ENCODE assay signal across 1 cellular context in the genomic region with DNA sequence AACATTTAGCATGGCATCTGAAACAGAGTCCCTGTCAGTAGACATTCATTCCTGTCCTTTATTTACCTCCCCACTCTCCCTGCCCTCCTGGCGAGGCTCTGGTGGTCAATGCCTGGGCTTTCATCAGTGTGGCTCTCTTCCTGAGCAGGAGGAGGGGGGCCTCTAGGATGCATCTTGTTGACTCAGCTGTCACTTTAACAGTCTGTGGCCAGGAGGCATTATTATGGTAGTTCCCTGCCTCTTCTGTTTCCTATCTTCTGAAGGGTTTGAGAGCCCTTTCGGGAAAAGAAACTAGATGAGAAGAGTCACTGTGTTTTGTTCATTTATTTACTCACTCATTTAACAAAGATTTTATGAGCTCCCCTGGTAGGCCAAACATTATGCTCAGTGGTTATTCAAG.
TF ChIP-seq lines count a peak whose summit lies in the region.

No MANE protein-coding gene starts in this region.

TF ChIP-seq in WTC11, 78 proteins besides CTCF, POLR2A, EP300 and RAD21 (continued from another document):
- TF ChIP-seq USF2 (CRISPR knock-in tag; IDR thresholded peaks at IDR 0.05) (no peak), AR (CRISPR knock-in tag; IDR thresholded peaks at IDR 0.05) (no peak), OVOL2 (CRISPR knock-in tag; IDR thresholded peaks at IDR 0.05; ENCODE audit: borderline replicate concordance) (no peak), ZNF416 (CRISPR knock-in tag; IDR thresholded peaks at IDR 0.05) (no peak), NR2C2 (CRISPR knock-in tag; IDR thresholded peaks at IDR 0.05) (no peak)
- TF ChIP-seq, protein P1, sequence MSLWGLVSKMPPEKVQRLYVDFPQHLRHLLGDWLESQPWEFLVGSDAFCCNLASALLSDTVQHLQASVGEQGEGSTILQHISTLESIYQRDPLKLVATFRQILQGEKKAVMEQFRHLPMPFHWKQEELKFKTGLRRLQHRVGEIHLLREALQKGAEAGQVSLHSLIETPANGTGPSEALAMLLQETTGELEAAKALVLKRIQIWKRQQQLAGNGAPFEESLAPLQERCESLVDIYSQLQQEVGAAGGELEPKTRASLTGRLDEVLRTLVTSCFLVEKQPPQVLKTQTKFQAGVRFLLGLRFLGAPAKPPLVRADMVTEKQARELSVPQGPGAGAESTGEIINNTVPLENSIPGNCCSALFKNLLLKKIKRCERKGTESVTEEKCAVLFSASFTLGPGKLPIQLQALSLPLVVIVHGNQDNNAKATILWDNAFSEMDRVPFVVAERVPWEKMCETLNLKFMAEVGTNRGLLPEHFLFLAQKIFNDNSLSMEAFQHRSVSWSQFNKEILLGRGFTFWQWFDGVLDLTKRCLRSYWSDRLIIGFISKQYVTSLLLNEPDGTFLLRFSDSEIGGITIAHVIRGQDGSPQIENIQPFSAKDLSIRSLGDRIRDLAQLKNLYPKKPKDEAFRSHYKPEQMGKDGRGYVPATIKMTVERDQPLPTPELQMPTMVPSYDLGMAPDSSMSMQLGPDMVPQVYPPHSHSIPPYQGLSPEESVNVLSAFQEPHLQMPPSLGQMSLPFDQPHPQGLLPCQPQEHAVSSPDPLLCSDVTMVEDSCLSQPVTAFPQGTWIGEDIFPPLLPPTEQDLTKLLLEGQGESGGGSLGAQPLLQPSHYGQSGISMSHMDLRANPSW (CRISPR knock-in tag; conservative IDR thresholded peaks at IDR 0.05; ENCODE audit: low read depth): no peak
